Comparison of ENCODE assay signal across 1 cellular context in the genomic region with DNA sequence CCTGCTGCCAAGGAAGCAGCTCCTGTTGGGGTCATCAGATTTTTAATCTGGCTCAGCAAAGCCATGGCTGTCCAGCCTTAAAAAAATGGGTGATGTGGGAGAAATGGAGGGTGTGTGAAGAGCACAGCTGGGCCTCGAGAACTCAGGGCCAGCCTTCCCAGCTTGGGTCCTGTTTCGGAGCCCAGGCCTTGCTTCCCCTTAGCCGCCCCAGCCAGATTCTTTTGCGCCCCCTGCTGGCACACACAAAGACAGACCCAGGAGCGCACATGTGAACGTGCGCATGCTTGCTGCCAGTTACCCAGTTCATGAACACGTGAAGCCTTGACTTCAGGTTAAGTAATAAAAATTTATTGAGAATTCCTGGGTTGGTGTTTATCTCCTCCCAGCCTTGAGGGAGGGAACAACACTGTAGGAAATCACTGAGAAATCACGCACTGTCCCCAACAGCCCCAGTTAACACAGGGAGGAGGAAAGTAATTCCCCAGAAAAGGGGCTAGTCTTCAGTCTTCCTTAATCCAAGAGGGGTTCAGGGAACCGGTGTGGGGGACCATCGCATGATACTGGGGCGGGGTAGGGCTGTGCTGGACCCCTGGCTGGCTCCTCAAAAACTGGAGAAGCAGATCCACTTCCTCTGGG.
TF ChIP-seq lines count a peak whose summit lies in the region.

No MANE protein-coding gene starts in this region.

TF ChIP-seq in Ishikawa, 13 proteins besides CTCF, POLR2A, EP300 and RAD21 (continued from another document):
- TF ChIP-seq CEBPB (IDR thresholded peaks at IDR 0.05) (no peak), CREB1 (IDR thresholded peaks at IDR 0.05; ENCODE audit: low read depth) (peak; percentile 31; the same call in 1 of the 2 replicates), FOXM1 (IDR thresholded peaks at IDR 0.05; ENCODE audit: borderline replicate concordance, low read depth) (0 out of 2 replicates have a peak, but pooled peaks have one; percentile 19), TEAD4 (IDR thresholded peaks at IDR 0.05) (peak; percentile 42), TAF1 (IDR thresholded peaks at IDR 0.05; ENCODE audit: low read depth) (no peak), NFIC (IDR thresholded peaks at IDR 0.05) (peak; percentile 50), TCF12 (IDR thresholded peaks at IDR 0.05; ENCODE audit: low read depth) (peak; percentile 32; the same call in 1 of the 2 replicates), EGR1 (IDR thresholded peaks at IDR 0.05) (no peak), YY1 (IDR thresholded peaks at IDR 0.05; ENCODE audit: low read depth) (peak; percentile 40; the same call in 1 of the 2 replicates)
- TF ChIP-seq, protein P1, sequence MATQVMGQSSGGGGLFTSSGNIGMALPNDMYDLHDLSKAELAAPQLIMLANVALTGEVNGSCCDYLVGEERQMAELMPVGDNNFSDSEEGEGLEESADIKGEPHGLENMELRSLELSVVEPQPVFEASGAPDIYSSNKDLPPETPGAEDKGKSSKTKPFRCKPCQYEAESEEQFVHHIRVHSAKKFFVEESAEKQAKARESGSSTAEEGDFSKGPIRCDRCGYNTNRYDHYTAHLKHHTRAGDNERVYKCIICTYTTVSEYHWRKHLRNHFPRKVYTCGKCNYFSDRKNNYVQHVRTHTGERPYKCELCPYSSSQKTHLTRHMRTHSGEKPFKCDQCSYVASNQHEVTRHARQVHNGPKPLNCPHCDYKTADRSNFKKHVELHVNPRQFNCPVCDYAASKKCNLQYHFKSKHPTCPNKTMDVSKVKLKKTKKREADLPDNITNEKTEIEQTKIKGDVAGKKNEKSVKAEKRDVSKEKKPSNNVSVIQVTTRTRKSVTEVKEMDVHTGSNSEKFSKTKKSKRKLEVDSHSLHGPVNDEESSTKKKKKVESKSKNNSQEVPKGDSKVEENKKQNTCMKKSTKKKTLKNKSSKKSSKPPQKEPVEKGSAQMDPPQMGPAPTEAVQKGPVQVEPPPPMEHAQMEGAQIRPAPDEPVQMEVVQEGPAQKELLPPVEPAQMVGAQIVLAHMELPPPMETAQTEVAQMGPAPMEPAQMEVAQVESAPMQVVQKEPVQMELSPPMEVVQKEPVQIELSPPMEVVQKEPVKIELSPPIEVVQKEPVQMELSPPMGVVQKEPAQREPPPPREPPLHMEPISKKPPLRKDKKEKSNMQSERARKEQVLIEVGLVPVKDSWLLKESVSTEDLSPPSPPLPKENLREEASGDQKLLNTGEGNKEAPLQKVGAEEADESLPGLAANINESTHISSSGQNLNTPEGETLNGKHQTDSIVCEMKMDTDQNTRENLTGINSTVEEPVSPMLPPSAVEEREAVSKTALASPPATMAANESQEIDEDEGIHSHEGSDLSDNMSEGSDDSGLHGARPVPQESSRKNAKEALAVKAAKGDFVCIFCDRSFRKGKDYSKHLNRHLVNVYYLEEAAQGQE (IDR thresholded peaks at IDR 0.05; ENCODE audit: low read depth) = no peak
- TF ChIP-seq, protein P2, sequence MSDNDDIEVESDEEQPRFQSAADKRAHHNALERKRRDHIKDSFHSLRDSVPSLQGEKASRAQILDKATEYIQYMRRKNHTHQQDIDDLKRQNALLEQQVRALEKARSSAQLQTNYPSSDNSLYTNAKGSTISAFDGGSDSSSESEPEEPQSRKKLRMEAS (IDR thresholded peaks at IDR 0.05) = peak; percentile 94
- TF ChIP-seq, protein P3, sequence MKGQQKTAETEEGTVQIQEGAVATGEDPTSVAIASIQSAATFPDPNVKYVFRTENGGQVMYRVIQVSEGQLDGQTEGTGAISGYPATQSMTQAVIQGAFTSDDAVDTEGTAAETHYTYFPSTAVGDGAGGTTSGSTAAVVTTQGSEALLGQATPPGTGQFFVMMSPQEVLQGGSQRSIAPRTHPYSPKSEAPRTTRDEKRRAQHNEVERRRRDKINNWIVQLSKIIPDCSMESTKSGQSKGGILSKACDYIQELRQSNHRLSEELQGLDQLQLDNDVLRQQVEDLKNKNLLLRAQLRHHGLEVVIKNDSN (IDR thresholded peaks at IDR 0.05) = peak; percentile 79
